In the genomic region with DNA sequence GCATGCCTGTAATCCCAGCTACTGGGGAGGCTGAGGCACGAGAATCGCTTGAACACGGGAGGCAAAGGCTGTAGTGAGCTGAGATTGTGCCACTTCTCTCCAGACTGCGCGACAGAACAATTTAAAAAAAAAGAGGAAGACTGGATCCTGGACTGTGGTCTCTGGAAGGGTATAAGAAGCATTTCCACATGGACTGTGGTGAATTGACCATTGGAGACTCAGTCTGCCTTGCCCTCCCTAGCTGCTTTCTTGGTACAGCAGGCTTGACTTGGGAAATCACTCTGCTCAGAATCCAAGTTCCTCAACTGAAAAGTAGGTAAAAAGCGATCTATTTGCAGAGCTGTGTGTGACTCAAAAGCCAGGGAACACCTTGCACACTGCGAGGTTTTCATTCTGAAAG, we compare ENCODE assay signal across 1 cellular context.
TF ChIP-seq lines count a peak whose summit lies in the region.

No MANE protein-coding gene starts in this region.

TF ChIP-seq in HCT116, 20 proteins besides CTCF, POLR2A, EP300 and RAD21 (continued from another document):
- TF ChIP-seq EZH2phosphoT487 (IDR thresholded peaks at IDR 0.05; ENCODE audit: borderline replicate concordance) (no peak), ELF1 (IDR thresholded peaks at IDR 0.05; ENCODE audit: borderline replicate concordance, low read depth) (no peak), SP1 (IDR thresholded peaks at IDR 0.05; ENCODE audit: low read depth) (no peak), FOSL1 (IDR thresholded peaks at IDR 0.05; ENCODE audit: low read depth) (no peak), MAX (IDR thresholded peaks at IDR 0.05) (no peak), CEBPB (IDR thresholded peaks at IDR 0.05; ENCODE audit: low read depth) (no peak), POLR2AphosphoS5 (IDR thresholded peaks at IDR 0.05; ENCODE audit: low read depth, low read length) (no peak), EGR1 (IDR thresholded peaks at IDR 0.05; ENCODE audit: low read depth) (no peak)
- TF ChIP-seq, protein P1, sequence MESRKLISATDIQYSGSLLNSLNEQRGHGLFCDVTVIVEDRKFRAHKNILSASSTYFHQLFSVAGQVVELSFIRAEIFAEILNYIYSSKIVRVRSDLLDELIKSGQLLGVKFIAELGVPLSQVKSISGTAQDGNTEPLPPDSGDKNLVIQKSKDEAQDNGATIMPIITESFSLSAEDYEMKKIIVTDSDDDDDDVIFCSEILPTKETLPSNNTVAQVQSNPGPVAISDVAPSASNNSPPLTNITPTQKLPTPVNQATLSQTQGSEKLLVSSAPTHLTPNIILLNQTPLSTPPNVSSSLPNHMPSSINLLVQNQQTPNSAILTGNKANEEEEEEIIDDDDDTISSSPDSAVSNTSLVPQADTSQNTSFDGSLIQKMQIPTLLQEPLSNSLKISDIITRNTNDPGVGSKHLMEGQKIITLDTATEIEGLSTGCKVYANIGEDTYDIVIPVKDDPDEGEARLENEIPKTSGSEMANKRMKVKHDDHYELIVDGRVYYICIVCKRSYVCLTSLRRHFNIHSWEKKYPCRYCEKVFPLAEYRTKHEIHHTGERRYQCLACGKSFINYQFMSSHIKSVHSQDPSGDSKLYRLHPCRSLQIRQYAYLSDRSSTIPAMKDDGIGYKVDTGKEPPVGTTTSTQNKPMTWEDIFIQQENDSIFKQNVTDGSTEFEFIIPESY (IDR thresholded peaks at IDR 0.05; ENCODE audit: extremely low read depth, insufficient replicate concordance, low read length): no peak
- TF ChIP-seq, protein P2, sequence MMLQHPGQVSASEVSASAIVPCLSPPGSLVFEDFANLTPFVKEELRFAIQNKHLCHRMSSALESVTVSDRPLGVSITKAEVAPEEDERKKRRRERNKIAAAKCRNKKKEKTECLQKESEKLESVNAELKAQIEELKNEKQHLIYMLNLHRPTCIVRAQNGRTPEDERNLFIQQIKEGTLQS (IDR thresholded peaks at IDR 0.05): no peak
